Comparison of ENCODE assay signal across 8 cellular contexts in the genomic region with DNA sequence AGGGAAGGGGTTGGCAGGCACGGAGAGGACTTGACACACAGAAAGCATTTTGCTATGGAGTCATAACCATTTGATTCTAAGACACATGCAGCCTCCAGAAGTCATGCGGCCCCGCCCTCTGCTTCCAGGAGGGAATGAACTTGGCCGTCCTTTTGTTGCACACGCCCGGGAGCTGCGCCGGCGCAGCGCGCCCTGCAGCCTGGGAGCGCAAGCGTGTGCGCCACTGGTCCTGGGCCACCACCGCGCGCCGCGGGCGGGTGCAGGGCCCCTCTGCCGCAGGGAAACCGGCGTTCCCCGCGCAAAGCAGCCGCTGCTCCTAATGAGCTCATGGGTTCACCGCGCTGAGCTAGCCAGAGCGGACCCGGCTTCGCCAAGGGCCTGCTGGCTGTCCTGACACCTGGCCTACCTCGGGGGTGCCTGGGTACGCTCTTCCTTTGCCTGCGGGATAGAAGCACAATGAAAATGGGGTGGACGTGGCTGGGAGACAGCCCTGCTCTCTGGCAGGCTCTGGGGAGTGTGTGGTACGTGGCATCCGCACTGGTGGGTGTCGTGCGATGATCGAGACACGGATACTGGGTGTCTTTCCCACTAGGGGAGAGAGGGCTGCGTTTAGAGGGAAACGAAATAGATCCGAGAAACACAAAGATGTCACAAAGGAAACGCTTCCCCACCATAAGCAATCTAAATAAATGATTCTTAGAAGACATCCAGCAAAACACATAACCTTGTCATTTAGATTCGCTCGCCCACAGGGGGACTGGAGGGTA. TPM values are rescaled to one million over a fixed set of nuclear protein-coding genes. Genes with fewer than 3 reads are reported as not detected.
A peak's percentile ranks its signal among the peaks of the same experiment; 100 is the strongest.
DNase-seq lines count a peak whose midpoint lies in the region; ATAC-seq and TF ChIP-seq lines count a peak whose summit lies in the region.

No MANE protein-coding gene starts in this region.

- H3K4me3 ChIP-seq in mucosa of descending colon: peak overlapping the region; percentile 29

- H3K36me3 ChIP-seq in mucosa of descending colon (ENCODE audit: low read depth): no peaks in the 10 kb centered on the region

- no peaks in the 10 kb centered on the region for H3K9me3 ChIP-seq in mucosa of descending colon

- H3K4me1 ChIP-seq in mucosa of descending colon (ENCODE audit: low read depth): peaks cover 10% of the 10 kb centered on the region

- H3K4me3 Mint-ChIP-seq in activated T-cell treated with anti-CD3 and anti-CD28 coated beads, Interleukin-2, amount 50 U/mL, for 24 hours: peak overlapping the region; percentile 75

- no peak overlapping the region for H3K27ac Mint-ChIP-seq in activated T-cell treated with anti-CD3 and anti-CD28 coated beads, Interleukin-2, amount 50 U/mL, for 24 hours

- H3K27me3 Mint-ChIP-seq in activated T-cell treated with anti-CD3 and anti-CD28 coated beads, Interleukin-2, amount 50 U/mL, for 24 hours: peaks cover 49% of the 10 kb centered on the region

- no peaks in the 10 kb centered on the region for H3K9me3 Mint-ChIP-seq in activated T-cell treated with anti-CD3 and anti-CD28 coated beads, Interleukin-2, amount 50 U/mL, for 24 hours

- no peak for TF ChIP-seq CTCF in mucosa of descending colon (IDR thresholded peaks at IDR 0.05)

- DNase-seq in AG08396 (ENCODE audit: low spot score) (peak; percentile 92), NCI-H446 treated with DMSO at 0.1 percent for 48 hours (lab: John Stamatoyannopoulos, UW) (peak; percentile 82), fibroblast of gingiva (ENCODE audit: low read depth) (peak; percentile 83), mucosa of descending colon (peak; percentile 89), substantia nigra (lab: John Stamatoyannopoulos, UW) (peak in 44 of 49 donors; percentile 14 to 83 (median 52))
- peak; percentile 67 for DNase-seq in activated T-cell treated with anti-CD3 and anti-CD28 coated beads, Interleukin-2, amount 50 U/mL, for 24 hours

- ATAC-seq in GM18868 (IDR thresholded peaks at IDR 0.05; ENCODE audit: unreplicated experiment): peak; percentile 30
- ATAC-seq in mucosa of descending colon: peak; percentile 94
- ATAC-seq in GM19452 (IDR thresholded peaks at IDR 0.05; ENCODE audit: unreplicated experiment): no peak

- intact Hi-C loops in mucosa of descending colon (cut with DNase I, micrococcal nuclease): loop anchor here in 1 of 2 donors (5.0 kb wide), 1 partner anchor 181 kb away; no protein-coding TSS in a partner anchor

- H3K36me3 Mint-ChIP-seq in activated T-cell treated with anti-CD3 and anti-CD28 coated beads, Interleukin-2, amount 50 U/mL, for 24 hours (ENCODE audit: low read depth): no peaks in the 10 kb centered on the region

- peaks cover 14% of the 10 kb centered on the region for H3K4me1 Mint-ChIP-seq in activated T-cell treated with anti-CD3 and anti-CD28 coated beads, Interleukin-2, amount 50 U/mL, for 24 hours (ENCODE audit: low read depth)

- H3K27ac ChIP-seq in substantia nigra (ENCODE audit: low read depth, low read length, poor library complexity, severe bottlenecking): peak overlapping the region; percentile 90

RNA-seq across cellular contexts. Expression of a gene that starts 0.7 kb away (rescaled TPM):
- 100 to 1,000 TPM in 2 of 3 donors, 10 to 100 TPM in 1; 75.8 to 135 (median 129) TPM for total RNA-seq in mucosa of descending colon

RNA-seq across cellular contexts. Expression of a gene that starts 54.1 kb away (rescaled TPM):
- 100 to 1,000 TPM; 113 to 241 (median 123) TPM for total RNA-seq in mucosa of descending colon
